Comparison of ENCODE assay signal across 8 cellular contexts in the genomic region with DNA sequence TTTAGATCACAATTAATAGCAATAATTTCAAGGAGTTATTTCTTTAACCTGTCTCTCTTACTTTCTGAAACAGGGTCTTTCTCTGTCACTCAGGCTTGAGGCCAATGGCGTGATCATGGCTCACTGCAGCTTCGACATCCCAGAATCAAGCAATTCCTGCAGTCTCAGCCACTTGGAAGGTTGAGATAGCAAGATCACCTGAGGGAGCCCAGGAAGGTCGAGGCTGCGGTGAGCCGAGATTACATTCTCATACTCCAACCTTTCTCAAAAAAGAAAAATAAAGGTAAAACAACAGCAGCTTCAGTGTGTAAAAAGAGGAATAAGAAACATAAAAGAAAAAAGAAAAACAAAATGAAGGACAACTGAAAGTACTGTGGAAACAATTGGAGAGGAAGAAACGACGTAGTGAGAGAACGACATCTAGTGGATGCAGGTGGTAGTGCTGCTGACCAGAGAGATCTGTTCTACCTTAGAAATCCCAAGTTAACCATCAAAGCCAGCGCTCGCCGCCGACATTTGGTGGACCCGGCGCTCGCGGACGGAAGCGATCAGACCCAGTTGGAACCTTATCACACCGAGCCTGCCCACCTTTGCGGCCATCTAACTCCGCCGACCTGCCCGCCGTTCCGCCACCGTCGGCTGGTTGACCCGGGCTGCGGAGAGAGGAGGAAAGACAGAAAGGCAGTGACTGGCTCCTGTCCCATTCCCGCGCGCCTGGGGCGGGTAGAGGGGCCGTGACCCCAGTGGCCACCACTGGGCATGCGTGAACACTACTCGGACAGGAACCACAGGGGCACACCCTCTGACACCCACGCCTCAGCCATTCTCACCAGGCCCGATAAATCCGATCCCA.
DNase-seq lines count a peak whose midpoint lies in the region; ATAC-seq, FAIRE-seq and TF ChIP-seq lines count a peak whose summit lies in the region.

No MANE protein-coding gene starts in this region.

- H3K4me2 ChIP-seq in astrocyte (ENCODE audit: low read length), result peak overlapping the region; percentile 22

- H3K9ac ChIP-seq in astrocyte (ENCODE audit: low read length), result no peak overlapping the region

- intact Hi-C loops in gastrocnemius medialis (cut with DNase I; ENCODE audit: low total_unique reads), result loop anchor here (2.0 kb wide), 1 partner anchor 96 kb away; no protein-coding TSS in a partner anchor
- intact Hi-C loops in posterior vena cava (cut with DNase I), result no loop called here

- H3K4me1 Mint-ChIP-seq in T-helper 17 cell (peaks cover 9% of the 10 kb centered on the region), astrocyte (ENCODE audit: low read depth, unreplicated experiment) (no peaks in the 10 kb centered on the region)

- H3K27ac ChIP-seq in astrocyte (ENCODE audit: low read depth, low read length), result no peak overlapping the region
- H3K27ac ChIP-seq in gastrocnemius medialis, result no peak overlapping the region

- FAIRE-seq in astrocyte (lab: Jason Lieb, UNC), result peak; percentile 5

- no peak for TF ChIP-seq POLR2A in gastrocnemius medialis (IDR thresholded peaks at IDR 0.05)

- no peaks in the 10 kb centered on the region for H3K79me2 ChIP-seq in astrocyte (ENCODE audit: insufficient read depth, low read length)

- peak overlapping the region; percentile 83 for H3K27ac Mint-ChIP-seq in T-helper 17 cell
- no peak overlapping the region for H3K27ac Mint-ChIP-seq in astrocyte (ENCODE audit: unreplicated experiment)

- H3K27me3 Mint-ChIP-seq in T-helper 17 cell (peaks cover 22% of the 10 kb centered on the region), astrocyte (ENCODE audit: low read depth, unreplicated experiment) (no peaks in the 10 kb centered on the region)

- TF ChIP-seq CTCF in GM12864 (IDR thresholded peaks at IDR 0.05; ENCODE audit: low read depth, low read length, missing control alignments), result peak; percentile 96
- TF ChIP-seq CTCF in astrocyte (IDR thresholded peaks at IDR 0.05; ENCODE audit: insufficient read depth, low read depth, low read length), result peak; percentile 61
- peak; percentile 51 to 80 (median 58) for TF ChIP-seq CTCF in gastrocnemius medialis (IDR thresholded peaks at IDR 0.05 in 4 of 5, conservative IDR thresholded peaks at IDR 0.05 in 1 of 5)

- in situ Hi-C loops in gastrocnemius medialis (cut with MboI; ENCODE audit: low sequenced_read_pairs in 4 of 4), result loop anchor here in 2 of 4 donors (10.0 to 25.0 kb wide), 4 partner anchors 94 to 1456 kb away; a partner anchor contains a TSS

- no peaks in the 10 kb centered on the region for H4K20me1 ChIP-seq in astrocyte (ENCODE audit: insufficient read depth, low read length)

- no peak overlapping the region for H3K4me3 ChIP-seq in GM12864 (ENCODE audit: low read depth, low read length)
- no peak overlapping the region for H3K4me3 ChIP-seq in astrocyte (ENCODE audit: insufficient read depth, low read depth, low read length)
- H3K4me3 ChIP-seq in gastrocnemius medialis, result peak overlapping the region in 3 of 4 donors; percentile 32 to 44 (median 37)

- H3K9me3 Mint-ChIP-seq in astrocyte (ENCODE audit: unreplicated experiment), result peaks cover 21% of the 10 kb centered on the region

- no peaks in the 10 kb centered on the region for H3K9me3 ChIP-seq in T-helper 17 cell (ENCODE audit: control insufficient read depth, low read length, poor library complexity, severe bottlenecking)
- H3K9me3 ChIP-seq in astrocyte (ENCODE audit: insufficient read depth, low read depth, low read length), result peaks cover 5% of the 10 kb centered on the region
- H3K9me3 ChIP-seq in gastrocnemius medialis, result no peaks in the 10 kb centered on the region

- DNase-seq in GM12864 (ENCODE audit: low read depth), result peak; percentile 25
- peak; percentile 73 for DNase-seq in NCI-H1105 (lab: John Stamatoyannopoulos, UW)
- peak; percentile 29 to 48 (median 31) for DNase-seq in T-helper 17 cell
- DNase-seq in astrocyte (ENCODE audit: low read depth), result peak; percentile 6
- DNase-seq in hypothalamus (lab: John Stamatoyannopoulos, UW), result peak in 37 of 51 donors; percentile 6 to 72 (median 36)
- peak in 1 of 2 donors; percentile 30 for DNase-seq in gastrocnemius medialis
- DNase-seq in posterior vena cava (ENCODE audit: low spot score), result no peak

- H3K4me3 Mint-ChIP-seq in T-helper 17 cell, result peak overlapping the region; percentile 93
- no peak overlapping the region for H3K4me3 Mint-ChIP-seq in astrocyte (ENCODE audit: unreplicated experiment)

- peak; percentile 73 for ATAC-seq in HG02610 (IDR thresholded peaks at IDR 0.05; ENCODE audit: unreplicated experiment)
- ATAC-seq in T-helper 17 cell, result peak; percentile 90
- ATAC-seq in gastrocnemius medialis, result no peak

- H3K36me3 ChIP-seq in astrocyte (ENCODE audit: insufficient read depth, low read length) (no peaks in the 10 kb centered on the region), gastrocnemius medialis (no peaks in the 10 kb centered on the region)

- H3K4me1 ChIP-seq in astrocyte (ENCODE audit: insufficient read depth, low read length) (no peaks in the 10 kb centered on the region), gastrocnemius medialis (no peaks in the 10 kb centered on the region)

- H3K36me3 Mint-ChIP-seq in T-helper 17 cell (ENCODE audit: low read depth), result peaks cover 7% of the 10 kb centered on the region
- H3K36me3 Mint-ChIP-seq in astrocyte (ENCODE audit: low read depth, unreplicated experiment), result no peaks in the 10 kb centered on the region

- H3K27me3 ChIP-seq in astrocyte (ENCODE audit: insufficient read depth, low read length), result no peaks in the 10 kb centered on the region
- no peaks in the 10 kb centered on the region for H3K27me3 ChIP-seq in gastrocnemius medialis

- H2AFZ ChIP-seq in astrocyte (ENCODE audit: low read depth, low read length), result peak overlapping the region; percentile 15

Comparison
In these comparisons a context has a peak if more than half of its experiments do, and no peak if none do; other contexts are left out.
1. H3K4me3 ChIP-seq: peak in gastrocnemius medialis (3 of 4); none in GM12864 (single experiment) and astrocyte (single experiment).
2. ATAC-seq: peak in HG02610 (single experiment) and T-helper 17 cell (single experiment); none in gastrocnemius medialis (0 of 2).
3. Peak in every context shown above with its lines, with median percentiles within 50 percentile points of each other: CTCF ChIP-seq.